In genomic region chr10:99681553-99681952, GRCh38 we compare ENCODE assay signal across 14 cellular contexts. TPM values are rescaled to one million over a fixed set of nuclear protein-coding genes. Genes with fewer than 3 reads are reported as not detected.
DNase-seq lines count a peak whose midpoint lies in the region; ATAC-seq and TF ChIP-seq lines count a peak whose summit lies in the region.
"Had no signal": no experiment of that assay in that cellular context is flagged by ENCODE, and none has a peak within 500 bp of the region (broad histone marks: within the 10 kb centered on the region; RNA-seq: fewer than 3 reads in every experiment).

No MANE protein-coding gene starts in this region.

- no peaks in the 10 kb centered on the region for H3K27me3 ChIP-seq in left ventricle myocardium inferior (ENCODE audit: low read depth)
- H3K27me3 ChIP-seq in adipocyte (replicated peaks; ENCODE audit: control insufficient read depth, insufficient read depth, low read length): no peaks in the 10 kb centered on the region
- no peaks in the 10 kb centered on the region for H3K27me3 ChIP-seq in aorta (ENCODE audit: control insufficient read depth in 1 of 2, insufficient read depth in 2 of 2, low read length in 1 of 2)

- H3K4me1 ChIP-seq in left ventricle myocardium inferior (peaks cover 8% of the 10 kb centered on the region), adipocyte (ENCODE audit: control insufficient read depth, insufficient read depth, low read length) (peaks cover 13% of the 10 kb centered on the region), aorta (ENCODE audit: control insufficient read depth in 1 of 2, insufficient read depth in 2 of 2, low read length in 2 of 2) (no peaks in the 10 kb centered on the region)

- CTCF ChIA-PET in GM10248 (lab: Yijun Ruan, JAX): no interaction called here

- H3K4me3 ChIP-seq in left ventricle myocardium inferior (no peak overlapping the region), adipocyte (ENCODE audit: low read length) (no peak overlapping the region), fibroblast of the aortic adventitia (ENCODE audit: low read depth, low read length) (no peak overlapping the region), aorta (ENCODE audit: low read length in 2 of 2) (no peak overlapping the region)
- H3K4me3 ChIP-seq: SK-N-MC had no signal

- peaks cover 55% of the 10 kb centered on the region for H3K36me3 Mint-ChIP-seq in activated T-cell treated with anti-CD3 and anti-CD28 coated beads, Interleukin-2, amount 50 U/mL, for 24 hours (ENCODE audit: low read depth)

- POLR2A ChIA-PET in GM10248 (lab: Yijun Ruan, JAX): no interaction called here

- H3K4me1 Mint-ChIP-seq in activated T-cell treated with anti-CD3 and anti-CD28 coated beads, Interleukin-2, amount 50 U/mL, for 24 hours (ENCODE audit: low read depth): peaks cover 12% of the 10 kb centered on the region

- H3K27ac Mint-ChIP-seq in activated T-cell treated with anti-CD3 and anti-CD28 coated beads, Interleukin-2, amount 50 U/mL, for 24 hours: no peak overlapping the region
- H3K27ac Mint-ChIP-seq: activated CD4-positive, alpha-beta T cell treated with anti-CD3 and anti-CD28 coated beads, Interleukin-2, amount 10 ng/mL, durations not matched to agents 24 days and 14 days; B cell; stimulated activated naive CD8-positive, alpha-beta T cell treated with anti-CD3 and anti-CD28 coated beads, Interleukin-15, amount 100 ng/mL, for 72 hours had no signal

- no peak for TF ChIP-seq CTCF in left ventricle myocardium inferior (IDR thresholded peaks at IDR 0.05; ENCODE audit: borderline replicate concordance)
- TF ChIP-seq CTCF in fibroblast of the aortic adventitia (IDR thresholded peaks at IDR 0.05; ENCODE audit: insufficient read depth, low read length): no peak
- TF ChIP-seq CTCF in GM10248 (IDR thresholded peaks at IDR 0.05; ENCODE audit: control extremely low read depth, extremely low read depth, low read depth, missing control alignments): no peak

- intact Hi-C loops in Right ventricle myocardium superior (cut with DNase I) (no loop called here), left ventricle myocardium inferior (cut with micrococcal nuclease) (no loop called here), aorta (cut with DNase I) (no loop called here)

- WGBS in aorta, 2 donors: 80% methylated on average over 4 of the region's 4 CpGs

- no peaks in the 10 kb centered on the region for H3K27me3 Mint-ChIP-seq in activated T-cell treated with anti-CD3 and anti-CD28 coated beads, Interleukin-2, amount 50 U/mL, for 24 hours
- H3K27me3 Mint-ChIP-seq: activated CD4-positive, alpha-beta T cell treated with anti-CD3 and anti-CD28 coated beads, Interleukin-2, amount 10 ng/mL, durations not matched to agents 24 days and 14 days; B cell; stimulated activated naive CD8-positive, alpha-beta T cell treated with anti-CD3 and anti-CD28 coated beads, Interleukin-15, amount 100 ng/mL, for 72 hours had no signal

- H3K36me3 ChIP-seq in left ventricle myocardium inferior (peaks cover 32% of the 10 kb centered on the region), adipocyte (ENCODE audit: control insufficient read depth, insufficient read depth, low read length, severe bottlenecking) (peaks cover 57% of the 10 kb centered on the region), aorta (ENCODE audit: control insufficient read depth in 1 of 2, insufficient read depth in 2 of 2, low read length in 1 of 2) (peaks cover 0 to 7% of the 10 kb centered on the region in 2 donors)

- H3K9me3 ChIP-seq in left ventricle myocardium inferior (replicated peaks): no peaks in the 10 kb centered on the region
- H3K9me3 ChIP-seq in adipocyte (ENCODE audit: control insufficient read depth, low read length): no peaks in the 10 kb centered on the region
- no peaks in the 10 kb centered on the region for H3K9me3 ChIP-seq in aorta (ENCODE audit: control insufficient read depth, low read length)

- ATAC-seq in Right ventricle myocardium superior (ENCODE audit: poor library complexity) (peak; percentile 94), aorta (ENCODE audit: low FRiP score) (peak; percentile 44), HG03469 (IDR thresholded peaks at IDR 0.05; ENCODE audit: unreplicated experiment) (no peak)
- ATAC-seq: stimulated activated naive CD8-positive, alpha-beta T cell treated with anti-CD3 and anti-CD28 coated beads, Interleukin-15, amount 100 ng/mL, for 72 hours had no signal

- H3K9me3 Mint-ChIP-seq in activated T-cell treated with anti-CD3 and anti-CD28 coated beads, Interleukin-2, amount 50 U/mL, for 24 hours: no peaks in the 10 kb centered on the region
- H3K9me3 Mint-ChIP-seq: activated CD4-positive, alpha-beta T cell treated with anti-CD3 and anti-CD28 coated beads, Interleukin-2, amount 10 ng/mL, durations not matched to agents 24 days and 14 days; stimulated activated naive CD8-positive, alpha-beta T cell treated with anti-CD3 and anti-CD28 coated beads, Interleukin-15, amount 100 ng/mL, for 72 hours had no signal

- H3K9ac ChIP-seq in adipocyte (ENCODE audit: low read length): no peak overlapping the region

- no peak for DNase-seq in Right ventricle myocardium superior
- DNase-seq in left ventricle myocardium inferior: no peak
- peak; percentile 76 for DNase-seq in adipocyte (ENCODE audit: low read depth)
- DNase-seq in fibroblast of the aortic adventitia (ENCODE audit: low read depth): peak; percentile 86
- DNase-seq in aorta: no peak
- DNase-seq in GM10248 (ENCODE audit: extremely low spot score): no peak
- no peak for DNase-seq in activated T-cell treated with anti-CD3 and anti-CD28 coated beads, Interleukin-2, amount 50 U/mL, for 24 hours
- DNase-seq: activated CD4-positive, alpha-beta T cell treated with anti-CD3 and anti-CD28 coated beads, Interleukin-2, amount 10 ng/mL, durations not matched to agents 24 days and 14 days; activated naive CD4-positive, alpha-beta T cell; stimulated activated CD4-positive, alpha-beta T cell treated with anti-CD3 and anti-CD28 coated beads, Interleukin-2, amount 100 ng/mL, for 24 hours; stimulated activated naive CD8-positive, alpha-beta T cell treated with anti-CD3 and anti-CD28 coated beads, Interleukin-15, amount 100 ng/mL, for 72 hours had no signal

- no peak overlapping the region for H3K4me3 Mint-ChIP-seq in activated T-cell treated with anti-CD3 and anti-CD28 coated beads, Interleukin-2, amount 50 U/mL, for 24 hours
- H3K4me3 Mint-ChIP-seq: activated CD4-positive, alpha-beta T cell treated with anti-CD3 and anti-CD28 coated beads, Interleukin-2, amount 10 ng/mL, durations not matched to agents 24 days and 14 days; B cell; stimulated activated naive CD8-positive, alpha-beta T cell treated with anti-CD3 and anti-CD28 coated beads, Interleukin-15, amount 100 ng/mL, for 72 hours had no signal

- H3K27ac ChIP-seq in left ventricle myocardium inferior (replicated peaks): no peak overlapping the region
- H3K27ac ChIP-seq in aorta (ENCODE audit: low read depth in 1 of 2, low read length in 2 of 2): no peak overlapping the region
- H3K27ac ChIP-seq: SK-N-MC had no signal

RNA-seq across cellular contexts. Expression of gene ENTPD7, which starts 22.2 kb away (rescaled TPM):
- 1.5 TPM for total RNA-seq in Right ventricle myocardium superior
- 2.9 TPM for total RNA-seq in left ventricle myocardium inferior
- total RNA-seq in fibroblast of the aortic adventitia (ENCODE audit: low replicate concordance): 10.1 and 11.4 TPM in 2 replicates
- 1 to 10 TPM; 8.2 to 8.6 TPM for total RNA-seq in aorta
- polyA plus RNA-seq in aorta: 1 to 10 TPM in 1 of 2 donors, under 1 TPM in 1; 0.95 to 2.0 TPM

RNA-seq across cellular contexts. Expression of gene COX15, which starts 50.4 kb away (rescaled TPM):
- total RNA-seq in Right ventricle myocardium superior (32.4 TPM), left ventricle myocardium inferior (39.6 TPM), fibroblast of the aortic adventitia (ENCODE audit: low replicate concordance) (36.1 and 44.2 TPM in 2 replicates), aorta (10 to 100 TPM; 16.3 to 27.2 TPM)
- polyA plus RNA-seq in aorta: 10 to 100 TPM; 10.0 to 15.9 TPM

RNA-seq across cellular contexts. Expression of gene CUTC, which starts 50.5 kb away (rescaled TPM):
- total RNA-seq in Right ventricle myocardium superior (37.2 TPM), left ventricle myocardium inferior (41.0 TPM), fibroblast of the aortic adventitia (ENCODE audit: low replicate concordance) (18.3 and 25.0 TPM in 2 replicates), aorta (10 to 100 TPM; 16.5 to 22.4 TPM)
- 10 to 100 TPM; 19.4 to 20.2 TPM for polyA plus RNA-seq in aorta

Comparison
In these comparisons a context has a peak if more than half of its experiments do, and no peak if none do; other contexts are left out.
1. DNase-seq: peak in adipocyte (single experiment) and fibroblast of the aortic adventitia (single experiment); none in Right ventricle myocardium superior (single experiment), left ventricle myocardium inferior (single experiment), aorta (0 of 2), GM10248 (single experiment) and activated T-cell treated with anti-CD3 and anti-CD28 coated beads, Interleukin-2, amount 50 U/mL, for 24 hours (single experiment).